Comparison of ENCODE assay signal across 1 cellular context in the genomic region with DNA sequence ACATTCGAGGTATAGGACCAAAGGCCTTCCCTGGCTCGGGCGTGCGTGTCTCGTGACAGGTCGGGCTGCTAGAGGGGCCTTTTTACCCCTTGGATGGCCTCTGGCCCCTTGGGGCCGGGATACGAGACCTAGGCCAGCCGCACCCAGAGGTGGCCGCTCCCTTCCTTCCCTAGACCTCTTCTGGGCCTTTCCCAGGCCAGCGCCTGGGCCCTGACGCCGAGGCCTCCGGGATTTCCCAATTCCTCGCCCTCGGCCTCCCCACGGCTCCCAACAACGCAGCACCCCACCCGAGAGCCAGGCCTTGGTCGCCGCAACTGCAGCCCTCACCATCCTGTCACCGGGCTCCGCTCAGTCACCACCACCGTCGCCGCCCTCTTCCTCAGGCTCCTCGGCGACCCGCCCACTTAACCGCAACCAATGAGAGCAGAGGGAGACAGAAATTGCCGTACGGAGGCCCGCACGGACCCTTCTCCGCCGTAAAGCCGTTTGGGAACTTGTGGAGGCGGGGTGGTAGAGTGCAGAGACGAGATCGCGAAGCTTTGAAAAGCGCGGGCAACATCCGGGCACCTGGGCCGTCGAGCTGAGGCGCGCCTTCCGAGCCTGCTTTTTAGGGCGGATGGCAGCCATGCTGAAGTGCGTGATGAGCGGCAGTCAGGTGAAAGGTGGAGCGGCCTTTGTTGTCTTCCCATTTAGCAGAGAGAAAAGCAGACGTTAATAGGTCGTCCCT.
A peak's percentile ranks its signal among the peaks of the same experiment; 100 is the strongest.
TF ChIP-seq lines count a peak whose summit lies in the region.

A gene (plus strand): TSS at position 610 of the 727 bp plus-strand sequence. CDS start 7 bp downstream, at position 617.
A gene (minus strand): TSS at position 390 of the 727 bp plus-strand sequence. CDS start 60 bp downstream, at position 330.

TF ChIP-seq in HepG2, 621 proteins besides CTCF, POLR2A, EP300 and RAD21 (continued from another document and continues in another):
- TF ChIP-seq, protein P1, sequence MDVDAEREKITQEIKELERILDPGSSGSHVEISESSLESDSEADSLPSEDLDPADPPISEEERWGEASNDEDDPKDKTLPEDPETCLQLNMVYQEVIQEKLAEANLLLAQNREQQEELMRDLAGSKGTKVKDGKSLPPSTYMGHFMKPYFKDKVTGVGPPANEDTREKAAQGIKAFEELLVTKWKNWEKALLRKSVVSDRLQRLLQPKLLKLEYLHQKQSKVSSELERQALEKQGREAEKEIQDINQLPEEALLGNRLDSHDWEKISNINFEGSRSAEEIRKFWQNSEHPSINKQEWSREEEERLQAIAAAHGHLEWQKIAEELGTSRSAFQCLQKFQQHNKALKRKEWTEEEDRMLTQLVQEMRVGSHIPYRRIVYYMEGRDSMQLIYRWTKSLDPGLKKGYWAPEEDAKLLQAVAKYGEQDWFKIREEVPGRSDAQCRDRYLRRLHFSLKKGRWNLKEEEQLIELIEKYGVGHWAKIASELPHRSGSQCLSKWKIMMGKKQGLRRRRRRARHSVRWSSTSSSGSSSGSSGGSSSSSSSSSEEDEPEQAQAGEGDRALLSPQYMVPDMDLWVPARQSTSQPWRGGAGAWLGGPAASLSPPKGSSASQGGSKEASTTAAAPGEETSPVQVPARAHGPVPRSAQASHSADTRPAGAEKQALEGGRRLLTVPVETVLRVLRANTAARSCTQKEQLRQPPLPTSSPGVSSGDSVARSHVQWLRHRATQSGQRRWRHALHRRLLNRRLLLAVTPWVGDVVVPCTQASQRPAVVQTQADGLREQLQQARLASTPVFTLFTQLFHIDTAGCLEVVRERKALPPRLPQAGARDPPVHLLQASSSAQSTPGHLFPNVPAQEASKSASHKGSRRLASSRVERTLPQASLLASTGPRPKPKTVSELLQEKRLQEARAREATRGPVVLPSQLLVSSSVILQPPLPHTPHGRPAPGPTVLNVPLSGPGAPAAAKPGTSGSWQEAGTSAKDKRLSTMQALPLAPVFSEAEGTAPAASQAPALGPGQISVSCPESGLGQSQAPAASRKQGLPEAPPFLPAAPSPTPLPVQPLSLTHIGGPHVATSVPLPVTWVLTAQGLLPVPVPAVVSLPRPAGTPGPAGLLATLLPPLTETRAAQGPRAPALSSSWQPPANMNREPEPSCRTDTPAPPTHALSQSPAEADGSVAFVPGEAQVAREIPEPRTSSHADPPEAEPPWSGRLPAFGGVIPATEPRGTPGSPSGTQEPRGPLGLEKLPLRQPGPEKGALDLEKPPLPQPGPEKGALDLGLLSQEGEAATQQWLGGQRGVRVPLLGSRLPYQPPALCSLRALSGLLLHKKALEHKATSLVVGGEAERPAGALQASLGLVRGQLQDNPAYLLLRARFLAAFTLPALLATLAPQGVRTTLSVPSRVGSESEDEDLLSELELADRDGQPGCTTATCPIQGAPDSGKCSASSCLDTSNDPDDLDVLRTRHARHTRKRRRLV (CRISPR knock-in tag; IDR thresholded peaks at IDR 0.05): peak; percentile 90
- peak; percentile 62 for TF ChIP-seq HDAC1 (CRISPR knock-in tag; IDR thresholded peaks at IDR 0.05)
- 0 out of 2 replicates have a peak, but pooled peaks have one; percentile 31 for TF ChIP-seq ISL2 (CRISPR knock-in tag; IDR thresholded peaks at IDR 0.05)
- peak; percentile 61; the same call in 1 of the 2 replicates for TF ChIP-seq ZNF782 (CRISPR knock-in tag; IDR thresholded peaks at IDR 0.05; ENCODE audit: borderline replicate concordance)
- TF ChIP-seq, protein P2, sequence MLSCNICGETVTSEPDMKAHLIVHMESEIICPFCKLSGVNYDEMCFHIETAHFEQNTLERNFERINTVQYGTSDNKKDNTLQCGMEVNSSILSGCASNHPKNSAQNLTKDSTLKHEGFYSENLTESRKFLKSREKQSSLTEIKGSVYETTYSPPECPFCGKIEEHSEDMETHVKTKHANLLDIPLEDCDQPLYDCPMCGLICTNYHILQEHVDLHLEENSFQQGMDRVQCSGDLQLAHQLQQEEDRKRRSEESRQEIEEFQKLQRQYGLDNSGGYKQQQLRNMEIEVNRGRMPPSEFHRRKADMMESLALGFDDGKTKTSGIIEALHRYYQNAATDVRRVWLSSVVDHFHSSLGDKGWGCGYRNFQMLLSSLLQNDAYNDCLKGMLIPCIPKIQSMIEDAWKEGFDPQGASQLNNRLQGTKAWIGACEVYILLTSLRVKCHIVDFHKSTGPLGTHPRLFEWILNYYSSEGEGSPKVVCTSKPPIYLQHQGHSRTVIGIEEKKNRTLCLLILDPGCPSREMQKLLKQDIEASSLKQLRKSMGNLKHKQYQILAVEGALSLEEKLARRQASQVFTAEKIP (CRISPR knock-in tag; IDR thresholded peaks at IDR 0.05; ENCODE audit: borderline replicate concordance): no peak
- TF ChIP-seq ZNF501 (CRISPR knock-in tag; IDR thresholded peaks at IDR 0.05): peak; percentile 80
- TF ChIP-seq ARID2 (CRISPR knock-in tag; IDR thresholded peaks at IDR 0.05; ENCODE audit: borderline replicate concordance): peak; percentile 96; the same call in 1 of the 2 replicates
- no peak for TF ChIP-seq FOXA1 (IDR thresholded peaks at IDR 0.05)
- no peak for TF ChIP-seq FOXA1 (CRISPR knock-in tag; IDR thresholded peaks at IDR 0.05)
- TF ChIP-seq, protein P3, sequence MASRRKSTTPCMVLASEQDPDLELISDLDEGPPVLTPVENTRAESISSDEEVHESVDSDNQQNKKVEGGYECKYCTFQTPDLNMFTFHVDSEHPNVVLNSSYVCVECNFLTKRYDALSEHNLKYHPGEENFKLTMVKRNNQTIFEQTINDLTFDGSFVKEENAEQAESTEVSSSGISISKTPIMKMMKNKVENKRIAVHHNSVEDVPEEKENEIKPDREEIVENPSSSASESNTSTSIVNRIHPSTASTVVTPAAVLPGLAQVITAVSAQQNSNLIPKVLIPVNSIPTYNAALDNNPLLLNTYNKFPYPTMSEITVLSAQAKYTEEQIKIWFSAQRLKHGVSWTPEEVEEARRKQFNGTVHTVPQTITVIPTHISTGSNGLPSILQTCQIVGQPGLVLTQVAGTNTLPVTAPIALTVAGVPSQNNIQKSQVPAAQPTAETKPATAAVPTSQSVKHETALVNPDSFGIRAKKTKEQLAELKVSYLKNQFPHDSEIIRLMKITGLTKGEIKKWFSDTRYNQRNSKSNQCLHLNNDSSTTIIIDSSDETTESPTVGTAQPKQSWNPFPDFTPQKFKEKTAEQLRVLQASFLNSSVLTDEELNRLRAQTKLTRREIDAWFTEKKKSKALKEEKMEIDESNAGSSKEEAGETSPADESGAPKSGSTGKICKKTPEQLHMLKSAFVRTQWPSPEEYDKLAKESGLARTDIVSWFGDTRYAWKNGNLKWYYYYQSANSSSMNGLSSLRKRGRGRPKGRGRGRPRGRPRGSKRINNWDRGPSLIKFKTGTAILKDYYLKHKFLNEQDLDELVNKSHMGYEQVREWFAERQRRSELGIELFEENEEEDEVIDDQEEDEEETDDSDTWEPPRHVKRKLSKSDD (CRISPR knock-in tag; IDR thresholded peaks at IDR 0.05; ENCODE audit: low read depth): peak; percentile 93
- TF ChIP-seq, protein P4, sequence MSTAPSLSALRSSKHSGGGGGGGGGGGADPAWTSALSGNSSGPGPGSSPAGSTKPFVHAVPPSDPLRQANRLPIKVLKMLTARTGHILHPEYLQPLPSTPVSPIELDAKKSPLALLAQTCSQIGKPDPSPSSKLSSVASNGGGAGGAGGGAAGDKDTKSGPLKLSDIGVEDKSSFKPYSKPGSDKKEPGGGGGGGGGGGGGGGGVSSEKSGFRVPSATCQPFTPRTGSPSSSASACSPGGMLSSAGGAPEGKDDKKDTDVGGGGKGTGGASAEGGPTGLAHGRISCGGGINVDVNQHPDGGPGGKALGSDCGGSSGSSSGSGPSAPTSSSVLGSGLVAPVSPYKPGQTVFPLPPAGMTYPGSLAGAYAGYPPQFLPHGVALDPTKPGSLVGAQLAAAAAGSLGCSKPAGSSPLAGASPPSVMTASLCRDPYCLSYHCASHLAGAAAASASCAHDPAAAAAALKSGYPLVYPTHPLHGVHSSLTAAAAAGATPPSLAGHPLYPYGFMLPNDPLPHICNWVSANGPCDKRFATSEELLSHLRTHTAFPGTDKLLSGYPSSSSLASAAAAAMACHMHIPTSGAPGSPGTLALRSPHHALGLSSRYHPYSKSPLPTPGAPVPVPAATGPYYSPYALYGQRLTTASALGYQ (CRISPR knock-in tag; IDR thresholded peaks at IDR 0.05): peak; percentile 83; the same call in 1 of the 2 replicates
- peak; percentile 86; the same call in 1 of the 2 replicates for TF ChIP-seq ARHGAP35 (CRISPR knock-in tag; IDR thresholded peaks at IDR 0.05; ENCODE audit: borderline replicate concordance)
- peak; percentile 97 for TF ChIP-seq KLF9 (CRISPR knock-in tag; IDR thresholded peaks at IDR 0.05; ENCODE audit: low read depth)
- peak; percentile 69 for TF ChIP-seq ZNF263 (CRISPR knock-in tag; IDR thresholded peaks at IDR 0.05)
- peak; percentile 86 for TF ChIP-seq ESRRA (CRISPR knock-in tag; IDR thresholded peaks at IDR 0.05; ENCODE audit: low read depth)
- TF ChIP-seq SIX4 (CRISPR knock-in tag; IDR thresholded peaks at IDR 0.05): no peak; the same call in 1 of the 2 replicates
- TF ChIP-seq, protein P5, sequence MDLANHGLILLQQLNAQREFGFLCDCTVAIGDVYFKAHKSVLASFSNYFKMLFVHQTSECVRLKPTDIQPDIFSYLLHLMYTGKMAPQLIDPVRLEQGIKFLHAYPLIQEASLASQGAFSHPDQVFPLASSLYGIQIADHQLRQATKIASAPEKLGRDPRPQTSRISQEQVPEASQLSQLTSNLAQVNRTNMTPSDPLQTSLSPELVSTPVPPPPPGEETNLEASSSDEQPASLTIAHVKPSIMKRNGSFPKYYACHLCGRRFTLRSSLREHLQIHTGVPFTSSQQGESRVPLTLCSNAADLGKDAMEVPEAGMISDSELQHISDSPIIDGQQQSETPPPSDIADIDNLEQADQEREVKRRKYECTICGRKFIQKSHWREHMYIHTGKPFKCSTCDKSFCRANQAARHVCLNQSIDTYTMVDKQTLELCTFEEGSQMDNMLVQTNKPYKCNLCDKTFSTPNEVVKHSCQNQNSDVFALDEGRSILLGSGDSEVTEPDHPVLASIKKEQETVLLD (CRISPR knock-in tag; IDR thresholded peaks at IDR 0.05; ENCODE audit: low read depth): peak; percentile 89
- TF ChIP-seq, protein P6, sequence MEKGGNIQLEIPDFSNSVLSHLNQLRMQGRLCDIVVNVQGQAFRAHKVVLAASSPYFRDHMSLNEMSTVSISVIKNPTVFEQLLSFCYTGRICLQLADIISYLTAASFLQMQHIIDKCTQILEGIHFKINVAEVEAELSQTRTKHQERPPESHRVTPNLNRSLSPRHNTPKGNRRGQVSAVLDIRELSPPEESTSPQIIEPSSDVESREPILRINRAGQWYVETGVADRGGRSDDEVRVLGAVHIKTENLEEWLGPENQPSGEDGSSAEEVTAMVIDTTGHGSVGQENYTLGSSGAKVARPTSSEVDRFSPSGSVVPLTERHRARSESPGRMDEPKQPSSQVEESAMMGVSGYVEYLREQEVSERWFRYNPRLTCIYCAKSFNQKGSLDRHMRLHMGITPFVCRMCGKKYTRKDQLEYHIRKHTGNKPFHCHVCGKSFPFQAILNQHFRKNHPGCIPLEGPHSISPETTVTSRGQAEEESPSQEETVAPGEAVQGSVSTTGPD (CRISPR knock-in tag; IDR thresholded peaks at IDR 0.05): peak; percentile 74; the same call in 1 of the 2 replicates
- TF ChIP-seq ZNF234 (CRISPR knock-in tag; conservative IDR thresholded peaks at IDR 0.05): no peak
- TF ChIP-seq SMAD9 (CRISPR knock-in tag; IDR thresholded peaks at IDR 0.05): peak; percentile 98
- TF ChIP-seq NPAS2 (CRISPR knock-in tag; IDR thresholded peaks at IDR 0.05; ENCODE audit: borderline replicate concordance): no peak
- TF ChIP-seq TOE1 (CRISPR knock-in tag; IDR thresholded peaks at IDR 0.05): peak; percentile 59; the same call in 1 of the 2 replicates
- TF ChIP-seq, protein P7, sequence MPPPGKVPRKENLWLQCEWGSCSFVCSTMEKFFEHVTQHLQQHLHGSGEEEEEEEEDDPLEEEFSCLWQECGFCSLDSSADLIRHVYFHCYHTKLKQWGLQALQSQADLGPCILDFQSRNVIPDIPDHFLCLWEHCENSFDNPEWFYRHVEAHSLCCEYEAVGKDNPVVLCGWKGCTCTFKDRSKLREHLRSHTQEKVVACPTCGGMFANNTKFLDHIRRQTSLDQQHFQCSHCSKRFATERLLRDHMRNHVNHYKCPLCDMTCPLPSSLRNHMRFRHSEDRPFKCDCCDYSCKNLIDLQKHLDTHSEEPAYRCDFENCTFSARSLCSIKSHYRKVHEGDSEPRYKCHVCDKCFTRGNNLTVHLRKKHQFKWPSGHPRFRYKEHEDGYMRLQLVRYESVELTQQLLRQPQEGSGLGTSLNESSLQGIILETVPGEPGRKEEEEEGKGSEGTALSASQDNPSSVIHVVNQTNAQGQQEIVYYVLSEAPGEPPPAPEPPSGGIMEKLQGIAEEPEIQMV (CRISPR knock-in tag; IDR thresholded peaks at IDR 0.05; ENCODE audit: low read depth): no peak
- no peak for TF ChIP-seq NFIC (IDR thresholded peaks at IDR 0.05; ENCODE audit: low read length)
- peak; percentile 78; the same call in 1 of the 2 replicates for TF ChIP-seq ZSCAN9 (CRISPR knock-in tag; IDR thresholded peaks at IDR 0.05; ENCODE audit: borderline replicate concordance)
- peak; percentile 66 for TF ChIP-seq HOXD1 (CRISPR knock-in tag; IDR thresholded peaks at IDR 0.05)
- peak; percentile 80; the same call in 1 of the 2 replicates for TF ChIP-seq BRCA1 (CRISPR knock-in tag; IDR thresholded peaks at IDR 0.05)
- TF ChIP-seq, protein P8, sequence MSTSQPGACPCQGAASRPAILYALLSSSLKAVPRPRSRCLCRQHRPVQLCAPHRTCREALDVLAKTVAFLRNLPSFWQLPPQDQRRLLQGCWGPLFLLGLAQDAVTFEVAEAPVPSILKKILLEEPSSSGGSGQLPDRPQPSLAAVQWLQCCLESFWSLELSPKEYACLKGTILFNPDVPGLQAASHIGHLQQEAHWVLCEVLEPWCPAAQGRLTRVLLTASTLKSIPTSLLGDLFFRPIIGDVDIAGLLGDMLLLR (CRISPR knock-in tag; IDR thresholded peaks at IDR 0.05): peak; percentile 90
